ENCODE assay signal across 24 cellular contexts in genomic region chr1:221812905-221813597, GRCh38.
DNase-seq lines count a peak whose midpoint lies in the region; ATAC-seq and TF ChIP-seq lines count a peak whose summit lies in the region.
"Had no signal": no experiment of that assay in that cellular context is flagged by ENCODE, and none has a peak within 500 bp of the region (broad histone marks: within the 10 kb centered on the region; RNA-seq: fewer than 3 reads in every experiment).

No MANE protein-coding gene starts in this region.

- H3K27ac ChIP-seq in HEK293 (ENCODE audit: extremely low read depth, low read depth, low read length): no peak overlapping the region
- H3K27ac ChIP-seq: A549; BLaER1 treated with 17β-estradiol and CSF1 and Interleukin-3, amounts not matched to agents 10 nM and 100 nM had no signal

- H3K27me3 Mint-ChIP-seq in glutamatergic neuron (ENCODE audit: unreplicated experiment): no peaks in the 10 kb centered on the region
- H3K27me3 Mint-ChIP-seq: CD4-positive, alpha-beta T cell had no signal

- ATAC-seq in HG02610 (IDR thresholded peaks at IDR 0.05; ENCODE audit: unreplicated experiment) (no peak), GM21526 (IDR thresholded peaks at IDR 0.05; ENCODE audit: low FRiP score, unreplicated experiment) (no peak)
- ATAC-seq: A549, GM12878, GM23338, HCT116 had no signal

- no peaks in the 10 kb centered on the region for H3K4me1 Mint-ChIP-seq in glutamatergic neuron (ENCODE audit: low read depth, unreplicated experiment)

- no peaks in the 10 kb centered on the region for H3K9me3 ChIP-seq in HEK293 (ENCODE audit: control insufficient read depth, insufficient read depth, low read depth, low read length)
- H3K9me3 ChIP-seq: A549, BE2C had no signal

- no peaks in the 10 kb centered on the region for H3K36me3 ChIP-seq in HEK293 (ENCODE audit: control insufficient read depth in 2 of 2, insufficient read depth in 1 of 2, low read length in 2 of 2)
- H3K36me3 ChIP-seq: BE2C; BLaER1 treated with 17β-estradiol and CSF1 and Interleukin-3, amounts not matched to agents 10 nM and 100 nM had no signal

- no peak overlapping the region for H3K4me3 Mint-ChIP-seq in glutamatergic neuron (ENCODE audit: unreplicated experiment)
- H3K4me3 Mint-ChIP-seq: CD14-positive monocyte; CD4-positive, alpha-beta T cell; CD8-positive, alpha-beta memory T cell; GM23338; H9; HFFc6 had no signal

- TF ChIP-seq POLR2A in erythroblast (IDR thresholded peaks at IDR 0.05; ENCODE audit: low read length): no peak

- no peaks in the 10 kb centered on the region for H3K4me1 ChIP-seq in HEK293 (ENCODE audit: control insufficient read depth, insufficient read depth, low read length)

- H3K4me3 ChIP-seq in HEK293 (ENCODE audit: low read depth, low read length): no peak overlapping the region
- H3K4me3 ChIP-seq: A549; BLaER1 treated with 17β-estradiol and CSF1 and Interleukin-3, amounts not matched to agents 10 nM and 100 nM; GM12878; GM23338 had no signal

- H3K27ac Mint-ChIP-seq in glutamatergic neuron (ENCODE audit: unreplicated experiment): no peak overlapping the region
- H3K27ac Mint-ChIP-seq: CD14-positive monocyte; CD4-positive, alpha-beta T cell; GM23338; H9; HFFc6 had no signal

- no peak for TF ChIP-seq CTCF in HEK293 (tag by site-specific recombination; IDR thresholded peaks at IDR 0.05)
- no peak for TF ChIP-seq CTCF in glutamatergic neuron (IDR thresholded peaks at IDR 0.05; ENCODE audit: partially characterized antibody, unreplicated experiment)

- DNase-seq in OCI-M1 (lab: John Stamatoyannopoulos, UW) (peak; percentile 62), erythroblast (lab: John Stamatoyannopoulos, UW) (peak; percentile 45 to 78), glutamatergic neuron (no peak)
- DNase-seq: 8988T; ACHN; AML-193; BE2C; CD4-positive, alpha-beta T cell; CD8-positive, alpha-beta memory T cell; DMS 273 treated with DMSO at 0.1 percent for 48 hours; DMS79; EL; GDM1; H9; HFFc6 had no signal

- no peaks in the 10 kb centered on the region for H3K36me3 Mint-ChIP-seq in glutamatergic neuron (ENCODE audit: unreplicated experiment)
- H3K36me3 Mint-ChIP-seq: CD14-positive monocyte had no signal

- CTCF ChIA-PET in HEK293 (lab: Yijun Ruan, JAX): interaction anchor here (0.6 kb wide), 1 partner anchor 938 kb away, joined by 3 read pairs; no protein-coding TSS in a partner anchor

- POLR2A ChIA-PET in HEK293 (lab: Yijun Ruan, JAX): no interaction called here

- H3K9me3 Mint-ChIP-seq in glutamatergic neuron (ENCODE audit: unreplicated experiment): no peaks in the 10 kb centered on the region
- H3K9me3 Mint-ChIP-seq: CD4-positive, alpha-beta T cell; CD8-positive, alpha-beta memory T cell; GM23338; H9; HFFc6 had no signal

TF ChIP-seq in HEK293, 187 proteins besides CTCF, POLR2A, EP300 and RAD21:
- no peak for TF ChIP-seq PRDM10 (tag by site-specific recombination; IDR thresholded peaks at IDR 0.05)
- TF ChIP-seq ZNF639 (tag by site-specific recombination; IDR thresholded peaks at IDR 0.05): no peak
- TF ChIP-seq ZNF19 (tag by site-specific recombination; IDR thresholded peaks at IDR 0.05; ENCODE audit: low read depth): no peak
- TF ChIP-seq REST (tag by site-specific recombination; IDR thresholded peaks at IDR 0.05): peak; percentile 53; the same call in 1 of the 2 replicates
- TF ChIP-seq ZNF670 (tag by site-specific recombination; IDR thresholded peaks at IDR 0.05; ENCODE audit: low read depth): no peak
- no peak for TF ChIP-seq ZNF664 (tag by site-specific recombination; IDR thresholded peaks at IDR 0.05)
